Comparison of ENCODE assay signal across 1 cellular context in genomic region chr4:158768577-158769174, GRCh38.
TF ChIP-seq lines count a peak whose summit lies in the region.

TSS of gene FNIP2 (plus strand) at chr4:158769026. CDS start at chr4:158769213, 187 bp downstream.

TF ChIP-seq in HepG2, 621 proteins besides CTCF, POLR2A, EP300 and RAD21 (continued from another document and continues in another):
- peak; percentile 35 to 55; a peak in 2 of 4 replicates for TF ChIP-seq HMGXB4 (CRISPR knock-in tag; IDR thresholded peaks at IDR 0.05; ENCODE audit: borderline replicate concordance in 1 of 2, low read depth in 1 of 2)
- TF ChIP-seq UBTF (CRISPR knock-in tag; IDR thresholded peaks at IDR 0.05): peak; percentile 53; the same call in 1 of the 2 replicates
- TF ChIP-seq MTF2 (CRISPR knock-in tag; IDR thresholded peaks at IDR 0.05; ENCODE audit: borderline replicate concordance): no peak
- TF ChIP-seq PHF8 (CRISPR knock-in tag; IDR thresholded peaks at IDR 0.05): peak; percentile 64
- TF ChIP-seq KDM5B (CRISPR knock-in tag; IDR thresholded peaks at IDR 0.05; ENCODE audit: borderline replicate concordance): peak; percentile 73; the same call in 1 of the 2 replicates
- peak; percentile 51; the same call in 1 of the 2 replicates for TF ChIP-seq ZNF331 (CRISPR knock-in tag; IDR thresholded peaks at IDR 0.05)
- peak; percentile 60; the same call in 1 of the 2 replicates for TF ChIP-seq ZNF800 (CRISPR knock-in tag; IDR thresholded peaks at IDR 0.05)
- peak; percentile 67; the same call in 1 of the 2 replicates for TF ChIP-seq IRF9 (CRISPR knock-in tag; IDR thresholded peaks at IDR 0.05; ENCODE audit: borderline replicate concordance)
- TF ChIP-seq, protein P1, sequence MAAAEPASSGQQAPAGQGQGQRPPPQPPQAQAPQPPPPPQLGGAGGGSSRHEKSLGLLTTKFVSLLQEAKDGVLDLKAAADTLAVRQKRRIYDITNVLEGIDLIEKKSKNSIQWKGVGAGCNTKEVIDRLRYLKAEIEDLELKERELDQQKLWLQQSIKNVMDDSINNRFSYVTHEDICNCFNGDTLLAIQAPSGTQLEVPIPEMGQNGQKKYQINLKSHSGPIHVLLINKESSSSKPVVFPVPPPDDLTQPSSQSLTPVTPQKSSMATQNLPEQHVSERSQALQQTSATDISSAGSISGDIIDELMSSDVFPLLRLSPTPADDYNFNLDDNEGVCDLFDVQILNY (CRISPR knock-in tag; conservative IDR thresholded peaks at IDR 0.05): 0 out of 2 replicates have a peak, but pooled peaks have one; percentile 49
- peak; percentile 68 for TF ChIP-seq TAF1 (CRISPR knock-in tag; IDR thresholded peaks at IDR 0.05)
- peak; percentile 66; the same call in 1 of the 2 replicates for TF ChIP-seq ZNF788 (CRISPR knock-in tag; IDR thresholded peaks at IDR 0.05; ENCODE audit: borderline replicate concordance)
- peak; percentile 39; the same call in 1 of the 2 replicates for TF ChIP-seq SALL2 (CRISPR knock-in tag; IDR thresholded peaks at IDR 0.05)
- TF ChIP-seq SPEN (CRISPR knock-in tag; IDR thresholded peaks at IDR 0.05; ENCODE audit: low read depth): peak; percentile 77
- TF ChIP-seq REPIN1 (CRISPR knock-in tag; IDR thresholded peaks at IDR 0.05; ENCODE audit: borderline replicate concordance, low read depth): 0 out of 2 replicates have a peak, but pooled peaks have one; percentile 44
- 0 out of 2 replicates have a peak, but pooled peaks have one; percentile 49 for TF ChIP-seq AFF4 (CRISPR knock-in tag; IDR thresholded peaks at IDR 0.05)
- no peak for TF ChIP-seq ZNF766 (CRISPR knock-in tag; IDR thresholded peaks at IDR 0.05; ENCODE audit: borderline replicate concordance)
- no peak for TF ChIP-seq ELF4 (CRISPR knock-in tag; IDR thresholded peaks at IDR 0.05; ENCODE audit: borderline replicate concordance)
- no peak for TF ChIP-seq SOX6 (IDR thresholded peaks at IDR 0.05)
- TF ChIP-seq SOX6 (CRISPR knock-in tag; IDR thresholded peaks at IDR 0.05): peak; percentile 24; the same call in 1 of the 2 replicates
- 0 out of 2 replicates have a peak, but pooled peaks have one; percentile 18 for TF ChIP-seq SP5 (CRISPR knock-in tag; IDR thresholded peaks at IDR 0.05; ENCODE audit: borderline replicate concordance, low read depth)
- no peak for TF ChIP-seq FOXJ3 (CRISPR knock-in tag; IDR thresholded peaks at IDR 0.05; ENCODE audit: borderline replicate concordance)
- TF ChIP-seq, protein P2, sequence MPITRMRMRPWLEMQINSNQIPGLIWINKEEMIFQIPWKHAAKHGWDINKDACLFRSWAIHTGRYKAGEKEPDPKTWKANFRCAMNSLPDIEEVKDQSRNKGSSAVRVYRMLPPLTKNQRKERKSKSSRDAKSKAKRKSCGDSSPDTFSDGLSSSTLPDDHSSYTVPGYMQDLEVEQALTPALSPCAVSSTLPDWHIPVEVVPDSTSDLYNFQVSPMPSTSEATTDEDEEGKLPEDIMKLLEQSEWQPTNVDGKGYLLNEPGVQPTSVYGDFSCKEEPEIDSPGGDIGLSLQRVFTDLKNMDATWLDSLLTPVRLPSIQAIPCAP (CRISPR knock-in tag; IDR thresholded peaks at IDR 0.05; ENCODE audit: low read depth): no peak
- peak; percentile 60; the same call in 1 of the 2 replicates for TF ChIP-seq GMEB1 (CRISPR knock-in tag; IDR thresholded peaks at IDR 0.05; ENCODE audit: borderline replicate concordance)
- TF ChIP-seq IKZF5 (CRISPR knock-in tag; IDR thresholded peaks at IDR 0.05): no peak
- TF ChIP-seq ZNF768 (CRISPR knock-in tag; IDR thresholded peaks at IDR 0.05): peak; percentile 37; the same call in 1 of the 2 replicates
- TF ChIP-seq POLR2AphosphoS5 (IDR thresholded peaks at IDR 0.05; ENCODE audit: low read depth, low read length): peak; percentile 64
- TF ChIP-seq NFKB2 (CRISPR knock-in tag; IDR thresholded peaks at IDR 0.05; ENCODE audit: borderline replicate concordance): peak; percentile 65; the same call in 1 of the 2 replicates
- TF ChIP-seq POGK (CRISPR knock-in tag; conservative IDR thresholded peaks at IDR 0.05): peak; percentile 64; the same call in 1 of the 2 replicates
- peak; percentile 70; the same call in 1 of the 2 replicates for TF ChIP-seq ZNF816 (CRISPR knock-in tag; IDR thresholded peaks at IDR 0.05; ENCODE audit: borderline replicate concordance)
- TF ChIP-seq, protein P3, sequence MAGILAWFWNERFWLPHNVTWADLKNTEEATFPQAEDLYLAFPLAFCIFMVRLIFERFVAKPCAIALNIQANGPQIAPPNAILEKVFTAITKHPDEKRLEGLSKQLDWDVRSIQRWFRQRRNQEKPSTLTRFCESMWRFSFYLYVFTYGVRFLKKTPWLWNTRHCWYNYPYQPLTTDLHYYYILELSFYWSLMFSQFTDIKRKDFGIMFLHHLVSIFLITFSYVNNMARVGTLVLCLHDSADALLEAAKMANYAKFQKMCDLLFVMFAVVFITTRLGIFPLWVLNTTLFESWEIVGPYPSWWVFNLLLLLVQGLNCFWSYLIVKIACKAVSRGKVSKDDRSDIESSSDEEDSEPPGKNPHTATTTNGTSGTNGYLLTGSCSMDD (CRISPR knock-in tag; IDR thresholded peaks at IDR 0.05): no peak
- peak; percentile 76 for TF ChIP-seq ZBTB38 (CRISPR knock-in tag; IDR thresholded peaks at IDR 0.05)
- peak; percentile 60; the same call in 1 of the 2 replicates for TF ChIP-seq ZIK1 (CRISPR knock-in tag; IDR thresholded peaks at IDR 0.05; ENCODE audit: borderline replicate concordance, low read depth)
